Comparison of ENCODE assay signal across 24 cellular contexts in genomic region chr2:130289780-130290179, GRCh38. TPM values are rescaled to one million over a fixed set of nuclear protein-coding genes. Genes with fewer than 3 reads are reported as not detected.
DNase-seq lines count a peak whose midpoint lies in the region; FAIRE-seq and TF ChIP-seq lines count a peak whose summit lies in the region.
"Had no signal": no experiment of that assay in that cellular context is flagged by ENCODE, and none has a peak within 500 bp of the region (broad histone marks: within the 10 kb centered on the region; RNA-seq: fewer than 3 reads in every experiment).

No MANE protein-coding gene starts in this region.

- TF ChIP-seq CTCF in MCF 10A (IDR thresholded peaks at IDR 0.05; ENCODE audit: unreplicated experiment) (no peak), breast epithelium (IDR thresholded peaks at IDR 0.05) (no peak), RWPE1 (conservative IDR thresholded peaks at IDR 0.05; ENCODE audit: low read depth) (no peak), epithelial cell of esophagus (IDR thresholded peaks at IDR 0.05; ENCODE audit: insufficient read depth, low read depth, low read length, missing control alignments) (no peak), MM.1S (IDR thresholded peaks at IDR 0.05; ENCODE audit: low read length) (no peak)

- POLR2A ChIA-PET in MCF 10A (lab: Yijun Ruan, JAX) = no interaction called here
- POLR2A ChIA-PET in RWPE1 (lab: Yijun Ruan, JAX; ENCODE audit: low non-redundant PET) = interaction anchor here (1.0 kb wide), 1 partner anchor 41 kb away, joined by 3 read pairs; no protein-coding TSS in a partner anchor

- H3K4me1 ChIP-seq in breast epithelium (no peaks in the 10 kb centered on the region), MM.1S (ENCODE audit: low read length) (no peaks in the 10 kb centered on the region)
- H3K4me1 ChIP-seq: A549, HAP-1 had no signal

- H3K36me3 Mint-ChIP-seq in MCF 10A (ENCODE audit: insufficient read depth, unreplicated experiment) = no peaks in the 10 kb centered on the region
- H3K36me3 Mint-ChIP-seq: CD4-positive, alpha-beta memory T cell had no signal

- BruUV-seq in MCF 10A (replicated peaks; lab: Mats Ljungman, UMichigan) = no TSS peak

- no peak overlapping the region for H3K27ac ChIP-seq in breast epithelium
- H3K27ac ChIP-seq in RWPE1 = no peak overlapping the region
- no peak overlapping the region for H3K27ac ChIP-seq in MM.1S (ENCODE audit: low read length)
- H3K27ac ChIP-seq: 22Rv1, A549 had no signal

- DNase-seq in MCF 10A (ENCODE audit: unreplicated experiment) (peak; percentile 17), breast epithelium (ENCODE audit: low spot score in 2 of 2) (no peak), RWPE1 (ENCODE audit: low spot score) (peak; percentile 8), epithelial cell of esophagus (ENCODE audit: low read depth) (peak; percentile 7), mucosa of gallbladder (ENCODE audit: low spot score) (no peak), MM.1S (no peak), AG08396 (ENCODE audit: low spot score) (no peak), HTR-8/SVneo (ENCODE audit: insufficient read length, low spot score) (no peak)
- DNase-seq: ACHN; C1 segment of cervical spinal cord; Calu3; CD4-positive, alpha-beta memory T cell; COR-L47; DMS53; DMS79 treated with DMSO at 0.1 percent for 48 hours; GF-D8; GOT3; HFFc6 had no signal

- no peak overlapping the region for H3K4me3 Mint-ChIP-seq in MCF 10A (ENCODE audit: unreplicated experiment)
- H3K4me3 Mint-ChIP-seq: CD4-positive, alpha-beta memory T cell; HFFc6 had no signal

- H3K4me3 ChIP-seq in breast epithelium (no peak overlapping the region), epithelial cell of esophagus (ENCODE audit: low read length) (no peak overlapping the region), MM.1S (ENCODE audit: low read length) (no peak overlapping the region)
- H3K4me3 ChIP-seq: A549, HAP-1 had no signal

- H3K9ac ChIP-seq in MM.1S (ENCODE audit: low read length) = no peak overlapping the region

- H3K79me2 ChIP-seq in MM.1S (ENCODE audit: low read length) = no peaks in the 10 kb centered on the region

- FAIRE-seq in HTR-8/SVneo (lab: Jason Lieb, UNC) = no peak
- FAIRE-seq: A549, GM12891, GM18507, H54 had no signal

- H3F3A ChIP-seq in MM.1S (ENCODE audit: insufficient read depth, low read length) = no peaks in the 10 kb centered on the region

- no peaks in the 10 kb centered on the region for H3K9me3 ChIP-seq in breast epithelium
- H3K9me3 ChIP-seq in MM.1S (replicated peaks; ENCODE audit: insufficient read depth, low read length) = no peaks in the 10 kb centered on the region
- H3K9me3 ChIP-seq: A549, HAP-1 had no signal

- no peak overlapping the region for H2AFZ ChIP-seq in MM.1S (ENCODE audit: low read length)

- H3K27ac Mint-ChIP-seq in MCF 10A (ENCODE audit: low read depth, unreplicated experiment) = no peak overlapping the region
- H3K27ac Mint-ChIP-seq: CD4-positive, alpha-beta memory T cell; HFFc6 had no signal

- H3K4me1 Mint-ChIP-seq in MCF 10A (ENCODE audit: insufficient read depth, unreplicated experiment) = no peaks in the 10 kb centered on the region

- H3K27me3 ChIP-seq in breast epithelium (no peaks in the 10 kb centered on the region), MM.1S (replicated peaks; ENCODE audit: insufficient read depth, low read length) (no peaks in the 10 kb centered on the region)

- H3K27me3 Mint-ChIP-seq in MCF 10A (ENCODE audit: insufficient read depth, unreplicated experiment) = peaks cover 28% of the 10 kb centered on the region

- no peaks in the 10 kb centered on the region for H3K9me3 Mint-ChIP-seq in MCF 10A (ENCODE audit: unreplicated experiment)
- H3K9me3 Mint-ChIP-seq: CD4-positive, alpha-beta memory T cell had no signal

- TF ChIP-seq POLR2A in breast epithelium (IDR thresholded peaks at IDR 0.05) = no peak

- no peaks in the 10 kb centered on the region for H4K20me1 ChIP-seq in MM.1S (ENCODE audit: insufficient read depth, low read length)

- no peak overlapping the region for H3K4me2 ChIP-seq in MM.1S (ENCODE audit: low read depth, low read length)
- H3K4me2 ChIP-seq: A549 had no signal

- H3K36me3 ChIP-seq in breast epithelium = no peaks in the 10 kb centered on the region
- no peaks in the 10 kb centered on the region for H3K36me3 ChIP-seq in MM.1S (replicated peaks; ENCODE audit: insufficient read depth, low read length)
- H3K36me3 ChIP-seq: HAP-1 had no signal

- no peaks in the 10 kb centered on the region for H3K9me2 ChIP-seq in MM.1S (replicated peaks; ENCODE audit: insufficient read depth, low read length)

- intact Hi-C loops in MCF 10A (cut with micrococcal nuclease) = no loop called here
- intact Hi-C loops in breast epithelium (cut with DNase I; ENCODE audit: low total_unique reads) = no loop called here

- CTCF ChIA-PET in MCF 10A (lab: Yijun Ruan, JAX) (no interaction called here), RWPE1 (lab: Yijun Ruan, JAX) (no interaction called here)

RNA-seq across cellular contexts. Expression of gene IMP4, which starts 52.9 kb away (rescaled TPM):
- 99.8 and 144 TPM in 2 replicates for total RNA-seq in MCF 10A (2022)
- 100 to 1,000 TPM in 2 of 3 donors, 10 to 100 TPM in 1; 94.7 to 114 (median 113) TPM for total RNA-seq in breast epithelium
- 59.7 TPM for total RNA-seq in mucosa of gallbladder

Comparison
In these comparisons a context has a peak if more than half of its experiments do, and no peak if none do; other contexts are left out.
1. DNase-seq: peak in MCF 10A (single experiment), RWPE1 (single experiment) and epithelial cell of esophagus (single experiment); none in breast epithelium (0 of 2), mucosa of gallbladder (single experiment), MM.1S (single experiment), AG08396 (single experiment) and HTR-8/SVneo (single experiment).